ENCODE assay signal across 15 cellular contexts in genomic region chr1:193707271-193708015, GRCh38.
DNase-seq lines count a peak whose midpoint lies in the region; ATAC-seq, FAIRE-seq and TF ChIP-seq lines count a peak whose summit lies in the region.
"Had no signal": no experiment of that assay in that cellular context is flagged by ENCODE, and none has a peak within 500 bp of the region (broad histone marks: within the 10 kb centered on the region; RNA-seq: fewer than 3 reads in every experiment).

No MANE protein-coding gene starts in this region.

- no peaks in the 10 kb centered on the region for H3K9me3 Mint-ChIP-seq in endothelial cell (ENCODE audit: unreplicated experiment)
- H3K9me3 Mint-ChIP-seq: nephron had no signal

- FAIRE-seq in A549 (lab: Jason Lieb, UNC), result peak; percentile 98
- FAIRE-seq: urothelium cell line had no signal

- DNase-seq in A549 (ENCODE audit: low read depth in 1 of 2, low spot score in 1 of 2) (peak in 1 of 2 experiments; percentile 88), HCEC 1CT (peak; percentile 56), T1000 (lab: John Stamatoyannopoulos, UW) (peak; percentile 10), fibroblast of peridontal ligament (ENCODE audit: extremely low read depth) (peak; percentile 49), HuH-7.5 (ENCODE audit: low spot score) (no peak), endothelial cell (ENCODE audit: low spot score) (no peak), head of caudate nucleus (no peak)
- DNase-seq in stimulated activated CD4-positive, alpha-beta T cell treated with anti-CD3 and anti-CD28 coated beads, Interleukin-1b, Interleukin-23, amount 100 ng/mL, for 48 hours, result no peak
- DNase-seq: dermis blood vessel endothelial cell; gastrocnemius medialis; Karpas-422; NCI-H2029; stimulated activated naive CD4-positive, alpha-beta T cell treated with Interleukin-2 at 50 U/mL for 16 hours had no signal

- peak overlapping the region; percentile 6; the same call in 1 of the 3 replicates for H3K4me3 ChIP-seq in A549
- H3K4me3 ChIP-seq: gastrocnemius medialis had no signal

- CTCF ChIA-PET in A549 (lab: Yijun Ruan, JAX), result no interaction called here

- peak; percentile 16 to 59; a peak in 4 of 5 replicates for TF ChIP-seq RAD21 in A549 (conservative IDR thresholded peaks at IDR 0.05 in 1 of 2, IDR thresholded peaks at IDR 0.05 in 1 of 2)

- peak; percentile 72 to 83; a peak in 4 of 5 replicates for TF ChIP-seq EP300 in A549 (IDR thresholded peaks at IDR 0.05)

- TF ChIP-seq CTCF in A549 (IDR thresholded peaks at IDR 0.05) (no peak), endothelial cell (IDR thresholded peaks at IDR 0.05; ENCODE audit: unreplicated experiment) (no peak)

- TF ChIP-seq POLR2A in A549 (IDR thresholded peaks at IDR 0.05; ENCODE audit: low read length), result no peak

- no peak overlapping the region for H3K4me3 Mint-ChIP-seq in endothelial cell (ENCODE audit: unreplicated experiment)
- H3K4me3 Mint-ChIP-seq: nephron had no signal

- H3K27ac ChIP-seq in A549, result peak overlapping the region; percentile 78
- H3K27ac ChIP-seq: gastrocnemius medialis had no signal

- no peaks in the 10 kb centered on the region for H3K4me1 Mint-ChIP-seq in endothelial cell (ENCODE audit: unreplicated experiment)
- H3K4me1 Mint-ChIP-seq: nephron had no signal

- peaks cover 12% of the 10 kb centered on the region; the same call in 2 of the 3 replicates for H3K9me3 ChIP-seq in A549
- H3K9me3 ChIP-seq: gastrocnemius medialis had no signal

- H3K4me1 ChIP-seq in A549, result peaks cover 52% of the 10 kb centered on the region
- H3K4me1 ChIP-seq: gastrocnemius medialis had no signal

- intact Hi-C loops in head of caudate nucleus (cut with DNase I), result no loop called here

- H3K27ac Mint-ChIP-seq in endothelial cell (ENCODE audit: unreplicated experiment), result no peak overlapping the region
- H3K27ac Mint-ChIP-seq: nephron had no signal

- H3K36me3 Mint-ChIP-seq in endothelial cell (ENCODE audit: low read depth, unreplicated experiment), result no peaks in the 10 kb centered on the region

- 0% methylated on average over 2 of the region's 2 CpGs for WGBS in A549 (ENCODE audit: missing lambda C conversion rate)

- peak; percentile 92 to 96 for ATAC-seq in A549
- ATAC-seq: gastrocnemius medialis had no signal

- peak overlapping the region; percentile 71 for H3K4me2 ChIP-seq in A549

- POLR2A ChIA-PET in A549 (lab: Yijun Ruan, JAX), result no interaction called here

- no peaks in the 10 kb centered on the region for H3K27me3 Mint-ChIP-seq in endothelial cell (ENCODE audit: unreplicated experiment)

TF ChIP-seq in A549, 52 proteins besides CTCF, POLR2A, EP300 and RAD21 (continues in another document):
- TF ChIP-seq ZSCAN20 (CRISPR knock-in tag; IDR thresholded peaks at IDR 0.05) (no peak), HDAC2 (IDR thresholded peaks at IDR 0.05) (no peak), RNF2 (IDR thresholded peaks at IDR 0.05; ENCODE audit: borderline replicate concordance, low read depth) (no peak), BHLHE40 (IDR thresholded peaks at IDR 0.05; ENCODE audit: low read depth, low read length) (no peak), HES2 (IDR thresholded peaks at IDR 0.05) (peak; percentile 76), CEBPB (IDR thresholded peaks at IDR 0.05) (peak; percentile 98 to 100), RCOR1 (IDR thresholded peaks at IDR 0.05; ENCODE audit: low read depth, low read length) (no peak), ELK1 (IDR thresholded peaks at IDR 0.05; ENCODE audit: low read depth, low read length) (no peak), FOXS1 (CRISPR knock-in tag; IDR thresholded peaks at IDR 0.05) (0 out of 2 replicates have a peak, but pooled peaks have one; percentile 36), ATOH8 (CRISPR knock-in tag; IDR thresholded peaks at IDR 0.05; ENCODE audit: low read depth) (no peak), E2F6 (IDR thresholded peaks at IDR 0.05; ENCODE audit: borderline replicate concordance, low read depth) (no peak), MAFK (IDR thresholded peaks at IDR 0.05; ENCODE audit: partially characterized antibody) (no peak), HOXA7 (CRISPR knock-in tag; IDR thresholded peaks at IDR 0.05) (no peak), FOSB (CRISPR knock-in tag; IDR thresholded peaks at IDR 0.05) (no peak), BCL3 (IDR thresholded peaks at IDR 0.05) (peak; percentile 90; the same call in 2 of the 3 replicates), KDM1A (IDR thresholded peaks at IDR 0.05; ENCODE audit: low read depth) (no peak), EHF (CRISPR knock-in tag; IDR thresholded peaks at IDR 0.05) (no peak; the same call in 1 of the 2 replicates), REST (IDR thresholded peaks at IDR 0.05) (no peak), HMGXB4 (CRISPR knock-in tag; IDR thresholded peaks at IDR 0.05; ENCODE audit: borderline replicate concordance) (no peak), MYC (IDR thresholded peaks at IDR 0.05; ENCODE audit: borderline replicate concordance, low read length) (no peak)

Comparison
In these comparisons a context has a peak if more than half of its experiments do, and no peak if none do; other contexts are left out.
1. DNase-seq: peak in HCEC 1CT (single experiment), T1000 (single experiment) and fibroblast of peridontal ligament (single experiment); none in stimulated activated CD4-positive, alpha-beta T cell treated with anti-CD3 and anti-CD28 coated beads, Interleukin-1b, Interleukin-23, amount 100 ng/mL, for 48 hours (single experiment), HuH-7.5 (single experiment), endothelial cell (single experiment) and head of caudate nucleus (0 of 42).